In genomic region chr6:149181304-149181703, GRCh38 we compare ENCODE assay signal across 6 cellular contexts.
"Had no signal": no experiment of that assay in that cellular context is flagged by ENCODE, and none has a peak within 500 bp of the region (broad histone marks: within the 10 kb centered on the region; RNA-seq: fewer than 3 reads in every experiment).

No MANE protein-coding gene starts in this region.

- ATAC-seq: GM23338, HCT116 had no signal

- H3K4me1 Mint-ChIP-seq: GM23338 had no signal

- H3K36me3 ChIP-seq: HAP-1 had no signal

- H3K4me2 ChIP-seq: GM23338 had no signal

- H3K9me3 ChIP-seq: HAP-1 had no signal

- H3K4me3 Mint-ChIP-seq: GM23338, HFFc6, IgD-negative memory B cell had no signal

- DNase-seq: HFFc6, KG1 had no signal

- H3K4me1 ChIP-seq: HAP-1 had no signal

- H3K27ac Mint-ChIP-seq: GM23338, HFFc6, IgD-negative memory B cell had no signal

- H3K4me3 ChIP-seq: GM23338, HAP-1 had no signal

- H3K27me3 Mint-ChIP-seq: IgD-negative memory B cell had no signal
